Comparison of ENCODE assay signal across 22 cellular contexts in the genomic region with DNA sequence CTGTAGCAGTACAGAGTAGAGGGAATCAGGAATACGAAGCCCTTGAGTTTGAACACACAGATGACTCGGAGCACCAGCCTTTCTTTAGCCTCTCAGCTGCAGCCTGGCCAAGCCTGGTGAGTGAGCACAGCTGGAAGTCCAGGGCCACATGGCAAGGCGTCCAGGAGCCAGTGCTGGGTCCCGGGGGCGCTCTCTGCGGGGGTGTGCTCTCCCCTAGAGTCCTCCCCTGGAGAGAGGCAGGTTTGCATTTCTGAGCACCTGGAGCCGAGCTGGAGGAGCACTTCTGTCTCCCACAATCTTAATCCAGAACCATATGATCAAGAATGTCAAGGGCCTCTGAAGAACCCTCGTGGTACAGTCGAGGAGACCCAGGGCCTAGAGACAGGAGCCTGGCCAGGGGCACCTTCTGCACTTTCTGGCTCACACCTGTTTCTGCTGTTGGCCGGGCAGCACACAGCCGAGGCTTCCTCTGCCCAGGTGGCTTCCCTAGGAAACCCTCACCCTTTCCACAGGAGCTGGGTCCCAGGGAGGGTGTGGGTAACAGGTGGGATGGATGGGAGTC.
DNase-seq lines count a peak whose midpoint lies in the region; ATAC-seq and TF ChIP-seq lines count a peak whose summit lies in the region.
"Had no signal": no experiment of that assay in that cellular context is flagged by ENCODE, and none has a peak within 500 bp of the region (broad histone marks: within the 10 kb centered on the region; RNA-seq: fewer than 3 reads in every experiment).

No MANE protein-coding gene starts in this region.

- H3K4me2 ChIP-seq in GM23248 (ENCODE audit: unreplicated experiment): no peak overlapping the region

- no peaks in the 10 kb centered on the region for H3K27me3 Mint-ChIP-seq in CD4-positive, alpha-beta memory T cell
- H3K27me3 Mint-ChIP-seq in natural killer cell treated with Interleukin-12 subunit alpha and Interleukin-12 subunit beta and Interleukin-15 and Interleukin-18, amount 100 ng/mL, for 72 hours: no peaks in the 10 kb centered on the region
- H3K27me3 Mint-ChIP-seq in activated CD4-positive, alpha-beta memory T cell treated with anti-CD3 and anti-CD28 coated beads for 36 hours: no peaks in the 10 kb centered on the region

- no peak overlapping the region for H3K4me3 ChIP-seq in CD4-positive, alpha-beta memory T cell (ENCODE audit: low read length in 2 of 2)
- H3K4me3 ChIP-seq in GM23248 (no peak overlapping the region), dorsolateral prefrontal cortex (no peak overlapping the region)
- H3K4me3 ChIP-seq: HAP-1, vagina had no signal

- no peak for ATAC-seq in natural killer cell treated with Interleukin-12 subunit alpha and Interleukin-12 subunit beta and Interleukin-15 and Interleukin-18, amount 100 ng/mL, for 72 hours
- no peak for ATAC-seq in GM18502 (IDR thresholded peaks at IDR 0.05; ENCODE audit: poor library complexity, unreplicated experiment)

- H3K79me2 ChIP-seq in GM23248 (ENCODE audit: insufficient read depth): peaks cover 99% of the 10 kb centered on the region

- in situ Hi-C loops in GM23248 (cut with MboI): no loop called here

- H3K27ac Mint-ChIP-seq in CD4-positive, alpha-beta memory T cell: peak overlapping the region in 4 of 7 donors; percentile 18 to 82 (median 46)
- H3K27ac Mint-ChIP-seq in natural killer cell treated with Interleukin-12 subunit alpha and Interleukin-12 subunit beta and Interleukin-15 and Interleukin-18, amount 100 ng/mL, for 72 hours: peak overlapping the region; percentile 85 to 94
- H3K27ac Mint-ChIP-seq in activated CD4-positive, alpha-beta memory T cell treated with anti-CD3 and anti-CD28 coated beads for 36 hours: no peak overlapping the region
- H3K27ac Mint-ChIP-seq: activated naive CD4-positive, alpha-beta T cell treated with anti-CD3 and anti-CD28 coated beads for 36 hours had no signal

- H3K36me3 ChIP-seq in CD4-positive, alpha-beta memory T cell (ENCODE audit: insufficient read depth, low read length): peaks cover 36% of the 10 kb centered on the region
- peaks cover 4% of the 10 kb centered on the region; the same call in 1 of the 2 replicates for H3K36me3 ChIP-seq in GM23248 (ENCODE audit: low read depth)

- H3K4me1 ChIP-seq in CD4-positive, alpha-beta memory T cell (ENCODE audit: insufficient read depth, low read length): peaks cover 68% of the 10 kb centered on the region
- no peaks in the 10 kb centered on the region for H3K4me1 ChIP-seq in GM23248 (ENCODE audit: insufficient read depth)

- WGBS in GM23248 (ENCODE audit: low coverage in 1 of 2, low lambda C conversion rate in 2 of 2, missing lambda C conversion rate in 2 of 2), 2 experiments: 80 to 85% methylated on average over 11 of the region's 11 CpGs

- no peak for DNase-seq in CD4-positive, alpha-beta memory T cell
- DNase-seq in GM23248: peak; percentile 30
- no peak for DNase-seq in dorsolateral prefrontal cortex
- DNase-seq in natural killer cell treated with Interleukin-12 subunit alpha and Interleukin-12 subunit beta and Interleukin-15 and Interleukin-18, amount 100 ng/mL, for 72 hours (ENCODE audit: low spot score): no peak
- DNase-seq in GM03348 (ENCODE audit: low spot score): no peak
- no peak for DNase-seq in activated CD4-positive, alpha-beta memory T cell treated with anti-CD3 and anti-CD28 coated beads for 36 hours
- DNase-seq: activated CD4-positive, alpha-beta T cell treated with anti-CD3 and anti-CD28 coated beads for 1 hour; activated naive CD4-positive, alpha-beta T cell treated with anti-CD3 and anti-CD28 coated beads for 36 hours; activated T-cell treated with anti-CD3 and anti-CD28 coated beads, Interleukin-2, amount 50 U/mL, for 48 hours; anterior cingulate cortex; central memory CD4-positive, alpha-beta T cell; DMS53; mesenchymal stem cell; NCI-H2029; NCI-H2227 treated with DMSO at 0.1 percent for 48 hours; occipital lobe; OCI-M1; SHP77 treated with DMSO at 0.1 percent for 48 hours had no signal

- H3K27ac ChIP-seq in CD4-positive, alpha-beta memory T cell (ENCODE audit: low read depth, low read length): no peak overlapping the region
- H3K27ac ChIP-seq in GM23248 (no peak overlapping the region), dorsolateral prefrontal cortex (peak overlapping the region in 43 of 59 donors; percentile 11 to 87 (median 71))
- H3K27ac ChIP-seq: epithelial cell of prostate, vagina had no signal

- H3F3A ChIP-seq in GM23248 (ENCODE audit: insufficient read depth): no peaks in the 10 kb centered on the region

- CTCF ChIA-PET in CD4-positive, alpha-beta memory T cell (lab: Charles Lee; ENCODE audit: partially characterized antibody): no interaction called here
- CTCF ChIA-PET in activated CD4-positive, alpha-beta memory T cell treated with anti-CD3 and anti-CD28 coated beads for 36 hours (lab: Charles Lee): interaction anchor here (0.5 to 1.3 kb wide), 3 partner anchors 13 to 1075 kb away, joined by 3 read pairs; no protein-coding TSS in a partner anchor

- H3K4me3 Mint-ChIP-seq in CD4-positive, alpha-beta memory T cell: no peak overlapping the region
- H3K4me3 Mint-ChIP-seq in natural killer cell treated with Interleukin-12 subunit alpha and Interleukin-12 subunit beta and Interleukin-15 and Interleukin-18, amount 100 ng/mL, for 72 hours: no peak overlapping the region
- no peak overlapping the region for H3K4me3 Mint-ChIP-seq in activated CD4-positive, alpha-beta memory T cell treated with anti-CD3 and anti-CD28 coated beads for 36 hours
- H3K4me3 Mint-ChIP-seq: activated naive CD4-positive, alpha-beta T cell treated with anti-CD3 and anti-CD28 coated beads for 36 hours had no signal

- TF ChIP-seq CTCF in dorsolateral prefrontal cortex (IDR thresholded peaks at IDR 0.05 in 54 of 56, conservative IDR thresholded peaks at IDR 0.05 in 2 of 56; ENCODE audit: low read depth in 1 of 56, partially characterized antibody in 56 of 56): no peak

- peaks cover 36 to 66% (median 53%) of the 10 kb centered on the region in 4 donors for H3K4me1 Mint-ChIP-seq in CD4-positive, alpha-beta memory T cell
- peaks cover 34 to 59% of the 10 kb centered on the region in 2 donors for H3K4me1 Mint-ChIP-seq in natural killer cell treated with Interleukin-12 subunit alpha and Interleukin-12 subunit beta and Interleukin-15 and Interleukin-18, amount 100 ng/mL, for 72 hours (ENCODE audit: low read depth in 2 of 2)
- H3K4me1 Mint-ChIP-seq in activated CD4-positive, alpha-beta memory T cell treated with anti-CD3 and anti-CD28 coated beads for 36 hours (ENCODE audit: low read depth): peaks cover 34% of the 10 kb centered on the region

- no peaks in the 10 kb centered on the region for H3K9me3 ChIP-seq in CD4-positive, alpha-beta memory T cell (ENCODE audit: control insufficient read depth in 1 of 2, low read length in 2 of 2)
- no peaks in the 10 kb centered on the region for H3K9me3 ChIP-seq in GM23248 (ENCODE audit: low read depth)
- H3K9me3 ChIP-seq: HAP-1, vagina had no signal

- no peaks in the 10 kb centered on the region for H3K27me3 ChIP-seq in CD4-positive, alpha-beta memory T cell (ENCODE audit: insufficient read depth, low read length)
- H3K27me3 ChIP-seq in GM23248 (replicated peaks; ENCODE audit: insufficient read depth): no peaks in the 10 kb centered on the region
- H3K27me3 ChIP-seq in dorsolateral prefrontal cortex: no peaks in the 10 kb centered on the region
- H3K27me3 ChIP-seq: vagina had no signal

- peaks cover 11 to 23% of the 10 kb centered on the region in 2 donors for H3K36me3 Mint-ChIP-seq in CD4-positive, alpha-beta memory T cell
- no peaks in the 10 kb centered on the region for H3K36me3 Mint-ChIP-seq in natural killer cell treated with Interleukin-12 subunit alpha and Interleukin-12 subunit beta and Interleukin-15 and Interleukin-18, amount 100 ng/mL, for 72 hours
- no peaks in the 10 kb centered on the region for H3K36me3 Mint-ChIP-seq in activated CD4-positive, alpha-beta memory T cell treated with anti-CD3 and anti-CD28 coated beads for 36 hours

- intact Hi-C loops in CD4-positive, alpha-beta memory T cell (cut with micrococcal nuclease): no loop called here
- intact Hi-C loops in dorsolateral prefrontal cortex (cut with DNase I): no loop called here
- intact Hi-C loops in activated CD4-positive, alpha-beta memory T cell treated with anti-CD3 and anti-CD28 coated beads for 36 hours (cut with micrococcal nuclease): no loop called here

- H2AFZ ChIP-seq in GM23248: no peak overlapping the region

- H3K9me3 Mint-ChIP-seq in CD4-positive, alpha-beta memory T cell: no peaks in the 10 kb centered on the region
- H3K9me3 Mint-ChIP-seq in natural killer cell treated with Interleukin-12 subunit alpha and Interleukin-12 subunit beta and Interleukin-15 and Interleukin-18, amount 100 ng/mL, for 72 hours: no peaks in the 10 kb centered on the region
- H3K9me3 Mint-ChIP-seq in activated CD4-positive, alpha-beta memory T cell treated with anti-CD3 and anti-CD28 coated beads for 36 hours: no peaks in the 10 kb centered on the region
- H3K9me3 Mint-ChIP-seq: activated naive CD4-positive, alpha-beta T cell treated with anti-CD3 and anti-CD28 coated beads for 36 hours had no signal

- no peaks in the 10 kb centered on the region for H3K9me2 ChIP-seq in GM23248 (ENCODE audit: insufficient read depth)

- POLR2A ChIA-PET in CD4-positive, alpha-beta memory T cell (lab: Charles Lee; ENCODE audit: partially characterized antibody): no interaction called here
- POLR2A ChIA-PET in activated CD4-positive, alpha-beta memory T cell treated with anti-CD3 and anti-CD28 coated beads for 36 hours (lab: Charles Lee): no interaction called here

- H3K9ac ChIP-seq in GM23248: no peak overlapping the region

- H4K20me1 ChIP-seq in GM23248 (ENCODE audit: insufficient read depth): no peaks in the 10 kb centered on the region

Comparison
In these comparisons a context has a peak if more than half of its experiments do, and no peak if none do; other contexts are left out.
1. H3K27ac ChIP-seq: peak in dorsolateral prefrontal cortex (43 of 59); none in CD4-positive, alpha-beta memory T cell (single experiment) and GM23248 (single experiment).